ENCODE assay signal across 33 cellular contexts in genomic region chr5:127324756-127325155, GRCh38. TPM values are rescaled to one million over a fixed set of nuclear protein-coding genes. Genes with fewer than 3 reads are reported as not detected.
"Had no signal": no experiment of that assay in that cellular context is flagged by ENCODE, and none has a peak within 500 bp of the region (broad histone marks: within the 10 kb centered on the region; RNA-seq: fewer than 3 reads in every experiment).

No MANE protein-coding gene starts in this region.

- H3K4me1 ChIP-seq: adrenal gland, breast epithelium, colonic mucosa, esophagus muscularis mucosa, foreskin keratinocyte, gastrocnemius medialis, heart left ventricle had no signal

- H3K4me3 ChIP-seq: adrenal gland, breast epithelium, cardiac muscle cell, colonic mucosa, esophagus muscularis mucosa, gastrocnemius medialis, heart left ventricle had no signal

- H3K9me3 ChIP-seq: adrenal gland, breast epithelium, colonic mucosa, esophagus muscularis mucosa, gastrocnemius medialis, heart left ventricle had no signal

- H3K36me3 ChIP-seq: adrenal gland, breast epithelium, cardiac muscle cell, colonic mucosa, esophagus muscularis mucosa, gastrocnemius medialis, heart left ventricle had no signal

- H3K27ac ChIP-seq: adrenal gland, breast epithelium, cardiac muscle cell, colonic mucosa, esophagus muscularis mucosa, foreskin keratinocyte, gastrocnemius medialis, heart left ventricle had no signal

- H3K27me3 ChIP-seq: adrenal gland, breast epithelium, cardiac muscle cell, colonic mucosa, gastrocnemius medialis, heart left ventricle had no signal

- DNase-seq: activated CD4-positive, alpha-beta memory T cell treated with anti-CD3 and anti-CD28 coated beads for 36 hours; activated CD4-positive, alpha-beta T cell treated with anti-CD3 and anti-CD28 coated beads for 36 hours; activated CD4-positive, alpha-beta T cell treated with anti-CD3 and anti-CD28 coated beads, Interleukin-2, amount 10 ng/mL, durations not matched to agents 24 days and 14 days; activated CD4-positive, CD25-positive, alpha-beta regulatory T cell; activated CD4-positive, CD25-positive, alpha-beta regulatory T cell treated with anti-CD3 and anti-CD28 coated beads, Interleukin-2, amount 50 U/mL, for 72 hours; activated CD8-positive, alpha-beta memory T cell treated with anti-CD3 and anti-CD28 coated beads, Interleukin-2, amount 10 ng/mL, durations not matched to agents 7 days and 5 days; activated CD8-positive, alpha-beta memory T cell treated with anti-CD3 and anti-CD28 coated beads, Interleukin-2, amount 50 U/mL, for 4 hours; activated CD8-positive, alpha-beta T cell treated with anti-CD3 and anti-CD28 coated beads, Interleukin-2, amount 10 ng/mL, durations not matched to agents 7 days and 5 days; activated effector memory CD4-positive, alpha-beta T cell treated with anti-CD3 and anti-CD28 coated beads, Interleukin-2, amount 50 U/mL, for 16 hours; activated naive CD4-positive, alpha-beta T cell treated with anti-CD3 and anti-CD28 coated beads for 36 hours; activated naive CD8-positive, alpha-beta T cell treated with anti-CD3 and anti-CD28 coated beads for 36 hours; activated naive CD8-positive, alpha-beta T cell treated with anti-CD3 and anti-CD28 coated beads, Interleukin-2, amount 50 U/mL, for 24 hours; activated T-cell treated with anti-CD3 and anti-CD28 coated beads, Interleukin-2, amount 50 U/mL, for 1 hour; activated T-cell treated with anti-CD3 and anti-CD28 coated beads, Interleukin-2, amount 50 U/mL, for 48 hours; adrenal gland; amygdala; aorta; central memory CD4-positive, alpha-beta T cell; cerebellar nuclear complex; colonic mucosa; effector CD8-positive, alpha-beta T cell; foreskin keratinocyte; gastrocnemius medialis; glutamatergic neuron; heart left ventricle; T1000 had no signal

RNA-seq across cellular contexts. Expression of gene MEGF10, which starts 34.2 kb away (rescaled TPM):
- total RNA-seq: activated CD4-positive, alpha-beta memory T cell treated with anti-CD3 and anti-CD28 coated beads for 36 hours; activated CD4-positive, alpha-beta T cell treated with anti-CD3 and anti-CD28 coated beads for 36 hours; activated CD4-positive, alpha-beta T cell treated with anti-CD3 and anti-CD28 coated beads, Interleukin-2, amount 10 ng/mL, durations not matched to agents 24 days and 14 days; activated CD8-positive, alpha-beta memory T cell treated with anti-CD3 and anti-CD28 coated beads for 36 hours; activated CD8-positive, alpha-beta memory T cell treated with anti-CD3 and anti-CD28 coated beads, Interleukin-2, amount 10 ng/mL, durations not matched to agents 7 days and 5 days; activated CD8-positive, alpha-beta T cell treated with anti-CD3 and anti-CD28 coated beads, Interleukin-2, amount 10 ng/mL, durations not matched to agents 7 days and 5 days; activated naive CD4-positive, alpha-beta T cell treated with anti-CD3 and anti-CD28 coated beads for 36 hours; activated naive CD8-positive, alpha-beta T cell treated with anti-CD3 and anti-CD28 coated beads for 36 hours; activated T-helper 1 cell treated with anti-CD3 and anti-CD28 coated beads, Interleukin-12 subunit alpha, Interleukin-12 subunit beta, Interleukin-2, Interleukin-4 antibody, amounts not matched to agents 30 ng/mL and 10 ng/mL and 1 ng/mL, durations not matched to agents 14 hours and 24 hours and 36 hours; activated T-helper 2 cell treated with anti-CD3 and anti-CD28 coated beads, Interferon-gamma antibody, Interleukin-2, Interleukin-4, amounts not matched to agents 10 μg/mL and 5 μg/mL and 100 μg/mL, durations not matched to agents 14 hours and 24 hours and 36 hours; foreskin keratinocyte; T-helper 2 cell treated with Interferon-gamma antibody and Interleukin-4, amounts not matched to agents 100 ng/mL and 5 ng/mL, for 36 hours had no signal
- polyA plus RNA-seq: foreskin keratinocyte had no signal
